ENCODE assay signal across 21 cellular contexts in the genomic region with DNA sequence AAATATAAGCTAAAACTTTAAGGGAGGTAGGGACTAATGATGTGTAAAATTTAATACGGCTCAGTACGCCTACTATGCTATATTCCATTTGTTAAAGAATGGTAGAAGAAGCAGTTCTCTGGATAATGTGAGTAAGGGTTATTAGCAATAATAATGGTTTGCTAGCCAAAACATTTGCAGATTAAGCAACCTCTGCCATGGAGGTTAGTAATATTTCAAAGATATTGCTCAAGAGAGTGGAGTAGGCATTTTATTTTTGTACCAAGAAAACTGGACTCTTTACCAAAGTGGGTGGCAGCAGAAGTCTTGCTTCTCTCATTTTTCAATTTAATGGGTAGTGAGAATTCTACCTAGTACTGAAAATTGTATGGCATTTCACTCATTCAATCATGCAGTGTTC.
"Had no signal": no experiment of that assay in that cellular context is flagged by ENCODE, and none has a peak within 500 bp of the region (broad histone marks: within the 10 kb centered on the region; RNA-seq: fewer than 3 reads in every experiment).

No MANE protein-coding gene starts in this region.

- FAIRE-seq: HepG2, K562 had no signal

- H3K27ac ChIP-seq: KMS-11, RWPE1 had no signal

- H3K4me3 ChIP-seq: K562 had no signal

- ATAC-seq: HepG2, K562, Panc1, PC-3 had no signal

- DNase-seq: Kasumi-1, NCI-H1092 treated with DMSO at 0.1 percent for 48 hours, NCI-H1436, NCI-H187, NCI-H2029, NCI-H2081 treated with DMSO at 0.1 percent for 48 hours, NCI-H2171, NCI-H226, NCI-H446, NCI-H510A, NCI-H524 treated with DMSO at 0.1 percent for 48 hours, NCI-H69, NCI-H774, PC-3, SHP77, SK-N-SH had no signal
